ENCODE assay signal across 8 cellular contexts in the genomic region with DNA sequence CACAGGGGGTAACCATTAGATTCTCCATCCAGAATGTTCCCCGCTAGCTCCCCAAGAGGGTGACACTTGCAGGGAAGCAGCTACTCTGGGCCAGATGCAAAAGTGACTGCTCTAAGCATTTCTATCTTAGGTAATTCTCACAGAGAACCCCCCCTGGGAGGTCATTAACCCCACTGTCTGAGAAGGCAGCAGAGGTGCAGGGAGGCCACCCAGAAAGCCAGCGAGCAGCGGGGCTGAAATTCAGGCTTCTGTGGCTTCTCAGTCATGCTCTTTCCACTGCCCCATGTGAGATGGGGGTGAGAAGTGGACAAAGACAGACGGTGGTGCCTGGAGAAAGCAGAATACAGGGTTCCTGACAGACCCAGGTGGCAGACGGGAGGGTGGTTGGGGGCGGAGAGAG.
"Had no signal": no experiment of that assay in that cellular context is flagged by ENCODE, and none has a peak within 500 bp of the region (broad histone marks: within the 10 kb centered on the region; RNA-seq: fewer than 3 reads in every experiment).

No MANE protein-coding gene starts in this region.

- H3K27ac ChIP-seq: GM23248, HL-60 had no signal

- H3K4me3 ChIP-seq: GM23248, HAP-1 had no signal

- H3K36me3 ChIP-seq: HAP-1 had no signal

- H3K9me3 ChIP-seq: HAP-1 had no signal

- DNase-seq: GM23248, GOT3, H7, KBM-7 had no signal

- H3K4me1 ChIP-seq: HAP-1 had no signal

- ATAC-seq: HCT116, HepG2 had no signal
